Comparison of ENCODE assay signal across 27 cellular contexts in the genomic region with DNA sequence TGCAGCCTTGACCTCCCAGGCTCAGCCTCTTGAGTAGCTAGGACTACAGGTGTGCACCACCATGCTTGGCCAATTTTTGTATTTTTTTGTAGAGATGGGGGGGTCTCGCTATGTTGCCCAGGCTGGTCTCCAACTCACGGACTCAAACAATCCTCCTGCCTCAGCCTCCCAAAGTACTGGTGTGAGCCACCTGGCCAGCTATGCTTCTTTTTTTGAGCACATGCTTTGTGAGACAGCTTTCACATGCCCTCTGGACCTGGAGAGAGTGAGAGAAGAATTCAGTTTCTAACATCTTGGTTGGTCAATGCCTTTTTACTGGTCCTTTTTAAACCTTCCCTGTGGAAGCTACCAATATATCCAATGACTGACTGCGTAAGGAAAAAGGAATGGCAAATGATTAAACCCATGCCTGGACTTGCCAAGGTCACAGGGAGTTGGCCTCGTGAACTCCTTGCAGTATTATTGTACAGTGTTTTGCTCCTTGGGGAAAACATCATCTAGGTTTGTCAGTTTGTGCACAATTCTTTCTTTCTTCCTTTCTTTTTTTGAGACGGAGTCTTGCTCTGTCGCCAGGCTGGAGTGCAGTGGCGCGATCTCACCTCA.
"Had no signal": no experiment of that assay in that cellular context is flagged by ENCODE, and none has a peak within 500 bp of the region (broad histone marks: within the 10 kb centered on the region; RNA-seq: fewer than 3 reads in every experiment).

No MANE protein-coding gene starts in this region.

- H3K36me3 ChIP-seq: left lung, lower lobe of right lung, neural progenitor cell, neutrophil, sigmoid colon, spleen, suprapubic skin, thoracic aorta, tibial artery, vagina had no signal

- DNase-seq: islet precursor cell; kidney glomerular epithelial cell; left cardiac atrium; left lung; lower lobe of right lung; mammary epithelial cell; mesenchymal stem cell; naive B cell; natural killer cell; nephron progenitor cell; occipital lobe; retina; right cardiac atrium; small intestine; spleen; stimulated activated CD4-positive, alpha-beta T cell treated with anti-CD3 and anti-CD28 coated beads, Interleukin-4, amount 100 ng/mL, for 24 hours; stimulated activated naive CD4-positive, alpha-beta T cell; tibial artery had no signal

- H3K9me3 ChIP-seq: neutrophil, suprapubic skin had no signal

- ATAC-seq: left cardiac atrium; left lung; lower lobe of right lung; natural killer cell; right cardiac atrium; stimulated activated effector memory CD8-positive, alpha-beta T cell treated with anti-CD3 and anti-CD28 coated beads, Interleukin-12 subunit alpha, Interleukin-12 subunit beta, amount 100 ng/mL, for 72 hours had no signal

- H3K9ac ChIP-seq: neural progenitor cell, parathyroid adenoma had no signal

- H3K4me1 ChIP-seq: left lung, lower lobe of right lung, neural progenitor cell, parathyroid adenoma, sigmoid colon, spleen, suprapubic skin, tibial artery, vagina had no signal

- H3K27me3 ChIP-seq: hepatocyte, left lung, sigmoid colon, spleen, suprapubic skin, tibial artery, vagina had no signal

- H3K4me3 ChIP-seq: hepatocyte, left lung, lower lobe of right lung, neural progenitor cell, sigmoid colon, spleen, suprapubic skin, thoracic aorta, tibial artery, vagina had no signal

- FAIRE-seq: small intestine had no signal

- H3K27ac ChIP-seq: hepatocyte, left lung, lower lobe of right lung, neural progenitor cell, neutrophil, parathyroid adenoma, sigmoid colon, spleen, suprapubic skin, thoracic aorta, tibial artery, vagina had no signal
